In the genomic region with DNA sequence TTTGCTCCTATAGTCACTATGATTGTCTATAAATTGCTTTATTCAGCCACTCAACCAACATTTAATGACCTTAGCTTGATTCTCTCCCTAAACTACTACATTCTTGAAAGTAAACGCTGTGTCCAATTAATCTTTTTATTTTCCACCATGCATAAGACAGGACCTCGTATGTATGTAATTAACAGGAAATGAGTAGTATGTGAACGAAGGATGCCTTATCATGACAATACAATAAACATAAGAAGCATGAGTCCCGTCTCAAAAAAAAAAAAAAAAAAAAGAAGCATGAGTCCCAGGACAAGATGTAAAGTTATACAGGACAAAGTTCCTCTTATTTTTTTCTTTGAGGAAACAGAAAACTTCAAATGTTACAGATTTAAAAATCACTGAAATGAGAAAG, we compare ENCODE assay signal across 27 cellular contexts.
DNase-seq lines count a peak whose midpoint lies in the region; ATAC-seq and TF ChIP-seq lines count a peak whose summit lies in the region.
"Had no signal": no experiment of that assay in that cellular context is flagged by ENCODE, and none has a peak within 500 bp of the region (broad histone marks: within the 10 kb centered on the region; RNA-seq: fewer than 3 reads in every experiment).

No MANE protein-coding gene starts in this region.

- H3K23ac ChIP-seq in IMR-90 (ENCODE audit: low read depth, low read length) (no peak overlapping the region), mesendoderm (ENCODE audit: low read length) (no peak overlapping the region), neuronal stem cell (ENCODE audit: low read depth, low read length, poor library complexity) (no peak overlapping the region)

- no peaks in the 10 kb centered on the region for H3K9me2 ChIP-seq in DOHH2 (replicated peaks; ENCODE audit: control insufficient read depth, low read length)

- peak overlapping the region; percentile 9; the same call in 1 of the 2 replicates for H3K4me2 ChIP-seq in DOHH2 (ENCODE audit: low read length)
- H3K4me2 ChIP-seq in IMR-90 (ENCODE audit: low read depth, low read length) = no peak overlapping the region
- H3K4me2 ChIP-seq in mesendoderm (ENCODE audit: low read length) = no peak overlapping the region
- H3K4me2 ChIP-seq in neuronal stem cell (ENCODE audit: insufficient read depth, low read length, poor library complexity, severe bottlenecking) = no peak overlapping the region
- H3K4me2 ChIP-seq: PC-9 had no signal

- no peak overlapping the region for H2AK9ac ChIP-seq in IMR-90 (replicated peaks; ENCODE audit: low read depth, low read length, poor library complexity)

- no peak for TF ChIP-seq POLR2A in IMR-90 (IDR thresholded peaks at IDR 0.05; ENCODE audit: low read depth, low read length)

- H2BK12ac ChIP-seq in neuronal stem cell (ENCODE audit: low read length) = no peak overlapping the region

- ATAC-seq in IMR-90 (ENCODE audit: low read depth) (no peak), activated B cell treated with CpG ODN at 0.5 μM for 24 hours (ENCODE audit: low read depth) (no peak), heart right ventricle (no peak), left ventricle myocardium superior (no peak)
- ATAC-seq: Right ventricle myocardium inferior, SK-N-SH treated with all-trans-retinoic acid at 6 μM for 48 hours had no signal

- POLR2A ChIA-PET in IMR-90 (lab: Charles Lee; ENCODE audit: unreplicated experiment) (interaction anchor here (0.6 kb wide), 1 partner anchor 1317 kb away, joined by 7 read pairs; no protein-coding TSS in a partner anchor), activated B cell treated with CpG ODN at 0.5 μM for 24 hours (lab: Charles Lee) (no interaction called here)

- no peak for TF ChIP-seq RAD21 in IMR-90 (IDR thresholded peaks at IDR 0.05; ENCODE audit: low read length)

- H3K4me3 ChIP-seq in DOHH2 (ENCODE audit: low read length) (peak overlapping the region; percentile 19; the same call in 1 of the 2 replicates), IMR-90 (ENCODE audit: insufficient read depth, low read depth, low read length) (no peak overlapping the region), mesendoderm (ENCODE audit: low read length) (no peak overlapping the region), heart right ventricle (peak overlapping the region in 1 of 10 donors; percentile 13), neuronal stem cell (ENCODE audit: low read length in 2 of 2) (no peak overlapping the region)
- H3K4me3 ChIP-seq: MG63, PC-9, SJCRH30 had no signal

- H4K5ac ChIP-seq in IMR-90 (ENCODE audit: low read depth, low read length) (no peak overlapping the region), mesendoderm (ENCODE audit: low read length) (no peak overlapping the region)

- H3K4ac ChIP-seq in IMR-90 (ENCODE audit: low read depth, low read length) = no peak overlapping the region
- no peak overlapping the region for H3K4ac ChIP-seq in mesendoderm (ENCODE audit: low read depth, low read length)
- H3K4ac ChIP-seq in neuronal stem cell (ENCODE audit: low read length) = no peak overlapping the region

- peaks cover 72% of the 10 kb centered on the region for H3K4me1 Mint-ChIP-seq in activated B cell treated with CpG ODN at 0.5 μM for 24 hours

- H3K9ac ChIP-seq in IMR-90 (ENCODE audit: low read depth, low read length) (no peak overlapping the region), mesendoderm (ENCODE audit: low read length) (no peak overlapping the region), neuronal stem cell (ENCODE audit: low read depth, low read length, poor library complexity) (no peak overlapping the region)

- H3K27me3 Mint-ChIP-seq in activated B cell treated with CpG ODN at 0.5 μM for 24 hours = no peaks in the 10 kb centered on the region
- H3K27me3 Mint-ChIP-seq: CD4-positive, CD25-positive, alpha-beta regulatory T cell had no signal

- BruUV-seq in IMR-90 (replicated peaks; lab: Mats Ljungman, UMichigan) = no TSS peak

- no peak overlapping the region for H3K18ac ChIP-seq in IMR-90 (ENCODE audit: low read depth, low read length)
- no peak overlapping the region for H3K18ac ChIP-seq in mesendoderm (ENCODE audit: low read length)
- H3K18ac ChIP-seq in neuronal stem cell (ENCODE audit: low read length) = no peak overlapping the region

- peaks cover 12% of the 10 kb centered on the region; the same call in 1 of the 2 replicates for H3K79me2 ChIP-seq in DOHH2 (ENCODE audit: control insufficient read depth, low read length)
- no peaks in the 10 kb centered on the region for H3K79me2 ChIP-seq in mesendoderm (ENCODE audit: control insufficient read depth, insufficient read depth, low read length)

- no peak overlapping the region for H2BK15ac ChIP-seq in IMR-90 (ENCODE audit: low read depth, low read length)
- no peak overlapping the region for H2BK15ac ChIP-seq in mesendoderm (replicated peaks; ENCODE audit: low read depth)
- H2BK15ac ChIP-seq in neuronal stem cell (ENCODE audit: low read length) = no peak overlapping the region

- H3K36me3 Mint-ChIP-seq in activated B cell treated with CpG ODN at 0.5 μM for 24 hours (ENCODE audit: low read depth) = no peaks in the 10 kb centered on the region
- H3K36me3 Mint-ChIP-seq: CD4-positive, CD25-positive, alpha-beta regulatory T cell had no signal

- DNase-seq in IMR-90 (peak; percentile 62), activated B cell treated with CpG ODN at 0.5 μM for 24 hours (no peak), fibroblast of peridontal ligament (ENCODE audit: extremely low read depth) (peak; percentile 8), mesendoderm (no peak), heart right ventricle (no peak), neuronal stem cell (ENCODE audit: low spot score) (no peak), left ventricle myocardium superior (no peak)
- DNase-seq: ACHN; CD4-positive, CD25-positive, alpha-beta regulatory T cell; DMS153; DND-41; H9; KBM-7; MG63; NCI-H1105 treated with DMSO at 0.1 percent for 48 hours; NCI-H146; NCI-H1930; NCI-H2107; NCI-H226; NCI-H510A; NCI-H82; NK-92 treated with Interleukin-12 subunit alpha and Interleukin-12 subunit beta, amount 100 ng/mL, for 24 hours; PC-9; SJCRH30 had no signal

- H3K79me1 ChIP-seq in IMR-90 (ENCODE audit: low read depth in 1 of 2, low read length in 2 of 2) (peaks cover 18 to 41% of the 10 kb centered on the region in 2 experiments), mesendoderm (ENCODE audit: low read length) (peaks cover 2% of the 10 kb centered on the region), neuronal stem cell (ENCODE audit: low read depth, low read length) (no peaks in the 10 kb centered on the region)

- H3K14ac ChIP-seq in IMR-90 (replicated peaks; ENCODE audit: low read depth, low read length) (no peak overlapping the region), neuronal stem cell (ENCODE audit: low read length) (no peak overlapping the region)

- H2AFZ ChIP-seq in IMR-90 (replicated peaks; ENCODE audit: low read length, poor library complexity) (no peak overlapping the region), neuronal stem cell (ENCODE audit: low read length) (no peak overlapping the region)
- H2AFZ ChIP-seq: PC-9 had no signal

- H2BK5ac ChIP-seq in IMR-90 (ENCODE audit: low read depth, low read length, poor library complexity, severe bottlenecking) (no peak overlapping the region), mesendoderm (ENCODE audit: low read length) (no peak overlapping the region), neuronal stem cell (ENCODE audit: low read length) (no peak overlapping the region)

- H2AK5ac ChIP-seq in IMR-90 (ENCODE audit: low read depth, low read length) (no peak overlapping the region), mesendoderm (ENCODE audit: low read length) (no peak overlapping the region), neuronal stem cell (ENCODE audit: low read depth, low read length) (no peak overlapping the region)

- no CpG with 5 or more reads among the region's 4 CpGs for WGBS in IMR-90 (ENCODE audit: extremely low coverage in 2 of 2, insufficient read length in 1 of 2), 2 experiments
- no CpG with 5 or more reads among the region's 4 CpGs for WGBS in mesendoderm (ENCODE audit: extremely low coverage, insufficient coverage, low lambda C conversion rate)
- WGBS in heart right ventricle, 2 donors = 52 to 65% methylated on average over 4 of the region's 4 CpGs
- no CpG with 5 or more reads among the region's 4 CpGs for WGBS in neuronal stem cell (ENCODE audit: extremely low coverage in 2 of 2, insufficient read length in 2 of 2, insufficient replicate concordance in 1 of 2), 2 donors

- no peaks in the 10 kb centered on the region for H3K36me3 ChIP-seq in DOHH2 (ENCODE audit: control insufficient read depth, low read length)
- no peaks in the 10 kb centered on the region for H3K36me3 ChIP-seq in IMR-90 (ENCODE audit: control insufficient read depth, insufficient read depth, low read length)
- no peaks in the 10 kb centered on the region for H3K36me3 ChIP-seq in mesendoderm (ENCODE audit: control insufficient read depth, insufficient read depth, low read length)
- no peaks in the 10 kb centered on the region for H3K36me3 ChIP-seq in heart right ventricle
- H3K36me3 ChIP-seq in neuronal stem cell (replicated peaks in 1 of 2; ENCODE audit: control insufficient read depth in 2 of 2, insufficient read depth in 2 of 2, low read length in 2 of 2) = no peaks in the 10 kb centered on the region
- H3K36me3 ChIP-seq: MG63, SJCRH30 had no signal

- H3K4me1 ChIP-seq in DOHH2 (ENCODE audit: control insufficient read depth, low read length) (peaks cover 9% of the 10 kb centered on the region), IMR-90 (ENCODE audit: control insufficient read depth, insufficient read depth, low read length) (peaks cover 5% of the 10 kb centered on the region), mesendoderm (ENCODE audit: control insufficient read depth, low read depth, low read length) (peaks cover 6% of the 10 kb centered on the region), heart right ventricle (peaks cover 0 to 70% (median 32%) of the 10 kb centered on the region in 9 donors), neuronal stem cell (ENCODE audit: control insufficient read depth in 2 of 2, insufficient read depth in 1 of 2, low read depth in 1 of 2, low read length in 2 of 2) (peaks cover 0 to 1% of the 10 kb centered on the region in 2 donors)
- H3K4me1 ChIP-seq: SJCRH30 had no signal

- no peaks in the 10 kb centered on the region for H3K9me1 ChIP-seq in IMR-90 (ENCODE audit: insufficient read depth, low read length)

- CTCF ChIA-PET in IMR-90 (lab: Yijun Ruan, JAX) (no interaction called here), activated B cell treated with CpG ODN at 0.5 μM for 24 hours (lab: Charles Lee) (no interaction called here)

- H4K91ac ChIP-seq in IMR-90 (ENCODE audit: insufficient read depth, low read depth, low read length) (no peak overlapping the region), neuronal stem cell (ENCODE audit: low read depth, low read length, poor library complexity) (no peak overlapping the region)

- no peaks in the 10 kb centered on the region for H3F3A ChIP-seq in DOHH2 (ENCODE audit: control insufficient read depth, insufficient read depth)

- H3K56ac ChIP-seq in IMR-90 (ENCODE audit: extremely low read depth, insufficient read depth, low read length) = no peak overlapping the region
- H3K56ac ChIP-seq in mesendoderm (ENCODE audit: low read length) = no peak overlapping the region

- H4K8ac ChIP-seq in IMR-90 (ENCODE audit: low read depth in 2 of 2, low read length in 2 of 2) = no peak overlapping the region
- no peak overlapping the region for H4K8ac ChIP-seq in mesendoderm (ENCODE audit: low read depth, low read length)
- H4K8ac ChIP-seq in neuronal stem cell (ENCODE audit: low read depth, low read length) = no peak overlapping the region

- H3K4me3 Mint-ChIP-seq in activated B cell treated with CpG ODN at 0.5 μM for 24 hours = peak overlapping the region; percentile 16
- H3K4me3 Mint-ChIP-seq: CD4-positive, CD25-positive, alpha-beta regulatory T cell; H9 had no signal

- no peak for TF ChIP-seq CTCF in DOHH2 (IDR thresholded peaks at IDR 0.05; ENCODE audit: low read depth, low read length, poor library complexity, severe bottlenecking)
- no peak for TF ChIP-seq CTCF in IMR-90 (conservative IDR thresholded peaks at IDR 0.05; ENCODE audit: low read depth, low read length)
- TF ChIP-seq CTCF in activated B cell treated with CpG ODN at 0.5 μM for 24 hours (IDR thresholded peaks at IDR 0.05) = no peak
- TF ChIP-seq CTCF in heart right ventricle (IDR thresholded peaks at IDR 0.05) = no peak

- intact Hi-C loops in IMR-90 (cut with micrococcal nuclease) (no loop called here), activated B cell treated with CpG ODN at 0.5 μM for 24 hours (cut with micrococcal nuclease) (no loop called here), heart right ventricle (cut with DNase I) (no loop called here), left ventricle myocardium superior (cut with micrococcal nuclease) (no loop called here)

- H2BK120ac ChIP-seq in IMR-90 (ENCODE audit: low read depth, low read length) (no peak overlapping the region), mesendoderm (ENCODE audit: low read depth, low read length) (no peak overlapping the region), neuronal stem cell (ENCODE audit: low read depth, low read length) (no peak overlapping the region)

- in situ Hi-C loops in IMR-90 (cut with MboI; ENCODE audit: low sequenced_read_pairs) = no loop called here

- dilution Hi-C loops in IMR-90 (cut with HindIII; ENCODE audit: low sequenced_read_pairs, unreplicated experiment) = no loop called here

- H4K20me1 ChIP-seq in DOHH2 (ENCODE audit: control insufficient read depth, insufficient read depth, low read depth, low read length) = no peaks in the 10 kb centered on the region
- peaks cover 14% of the 10 kb centered on the region; the same call in 1 of the 2 replicates for H4K20me1 ChIP-seq in IMR-90 (ENCODE audit: insufficient read depth, low read length)

- no peak overlapping the region for H2BK20ac ChIP-seq in IMR-90 (ENCODE audit: low read depth, low read length)

- H3K27ac Mint-ChIP-seq in activated B cell treated with CpG ODN at 0.5 μM for 24 hours = no peak overlapping the region
- H3K27ac Mint-ChIP-seq: CD4-positive, CD25-positive, alpha-beta regulatory T cell had no signal

- no peaks in the 10 kb centered on the region for H3K27me3 ChIP-seq in DOHH2 (ENCODE audit: control insufficient read depth, low read length)
- H3K27me3 ChIP-seq in IMR-90 (ENCODE audit: control insufficient read depth, insufficient read depth, low read length) = no peaks in the 10 kb centered on the region
- H3K27me3 ChIP-seq in mesendoderm (ENCODE audit: insufficient read depth, low read length, poor library complexity) = no peaks in the 10 kb centered on the region
- H3K27me3 ChIP-seq in heart right ventricle = no peaks in the 10 kb centered on the region
- H3K27me3 ChIP-seq in neuronal stem cell (ENCODE audit: control insufficient read depth in 3 of 3, insufficient read depth in 3 of 3, low read depth in 1 of 3, low read length in 3 of 3) = no peaks in the 10 kb centered on the region
- H3K27me3 ChIP-seq: MG63, SJCRH30 had no signal

- H3K9me3 ChIP-seq in DOHH2 (ENCODE audit: control insufficient read depth, insufficient read depth, low read length) (no peaks in the 10 kb centered on the region), IMR-90 (ENCODE audit: control insufficient read depth, insufficient read depth, low read length) (no peaks in the 10 kb centered on the region), heart right ventricle (no peaks in the 10 kb centered on the region), neuronal stem cell (replicated peaks in 1 of 2; ENCODE audit: control insufficient read depth in 2 of 2, insufficient read depth in 1 of 2, low read depth in 1 of 2, low read length in 2 of 2) (no peaks in the 10 kb centered on the region)
- H3K9me3 ChIP-seq: MG63, SJCRH30 had no signal

- H3K9me3 Mint-ChIP-seq in activated B cell treated with CpG ODN at 0.5 μM for 24 hours = no peaks in the 10 kb centered on the region
- H3K9me3 Mint-ChIP-seq: CD4-positive, CD25-positive, alpha-beta regulatory T cell; H9 had no signal

- H3K27ac ChIP-seq in DOHH2 (ENCODE audit: low read depth, low read length) (no peak overlapping the region), IMR-90 (ENCODE audit: insufficient read depth, low read length) (no peak overlapping the region), mesendoderm (ENCODE audit: low read depth, low read length) (no peak overlapping the region), heart right ventricle (no peak overlapping the region), neuronal stem cell (replicated peaks; ENCODE audit: low read length) (no peak overlapping the region)
- H3K27ac ChIP-seq: PC-9, SJCRH30 had no signal

Comparison
In these comparisons a context has a peak if more than half of its experiments do, and no peak if none do; other contexts are left out.
1. DNase-seq: peak in IMR-90 (single experiment) and fibroblast of peridontal ligament (single experiment); none in activated B cell treated with CpG ODN at 0.5 μM for 24 hours (single experiment), mesendoderm (single experiment), heart right ventricle (0 of 2), neuronal stem cell (single experiment) and left ventricle myocardium superior (single experiment).